Comparison of ENCODE assay signal across 10 cellular contexts in the genomic region with DNA sequence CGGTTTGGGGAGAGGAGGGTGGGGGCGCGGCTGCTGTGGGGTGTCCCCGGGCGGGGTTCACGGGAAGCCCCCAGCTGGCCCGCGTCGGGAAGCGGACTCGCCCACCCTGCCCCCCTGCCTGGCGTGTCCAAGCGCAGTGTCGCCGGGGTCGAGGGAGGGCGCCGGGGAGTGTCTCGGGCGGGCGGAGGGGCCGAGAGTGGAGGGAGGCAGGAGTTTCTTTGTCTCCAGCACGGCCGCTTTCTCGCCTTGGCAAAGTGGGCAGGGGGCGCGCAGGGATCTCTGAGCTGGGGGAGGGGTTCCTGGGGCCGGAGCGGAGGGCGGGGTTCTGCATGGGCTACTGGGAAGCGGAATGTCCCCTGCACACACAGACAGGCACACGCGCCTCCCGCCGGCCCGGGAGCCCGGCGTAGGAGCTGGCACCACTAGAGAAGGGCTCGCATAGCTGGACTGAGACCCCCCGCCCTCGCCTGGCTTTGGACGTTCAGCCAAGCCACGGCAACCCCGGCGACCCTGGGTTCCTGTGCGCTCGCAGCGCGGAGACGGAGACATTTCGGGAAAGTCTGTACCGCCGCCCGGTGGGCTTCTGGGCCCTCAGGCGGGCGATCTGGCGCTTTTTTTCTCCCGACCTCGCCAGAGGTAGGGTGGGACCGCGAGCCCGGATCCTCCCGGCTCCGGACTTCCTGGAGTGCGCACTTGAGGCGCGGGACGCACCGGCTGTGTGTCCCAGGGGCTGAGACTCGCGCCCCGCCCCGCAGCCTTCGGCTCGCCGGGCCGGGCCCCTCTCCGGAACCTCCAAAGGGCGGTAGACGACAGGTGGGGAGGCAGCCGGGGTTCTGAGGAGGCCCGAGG. TPM values are rescaled to one million over a fixed set of nuclear protein-coding genes. Genes with fewer than 3 reads are reported as not detected.
DNase-seq lines count a peak whose midpoint lies in the region; ATAC-seq and TF ChIP-seq lines count a peak whose summit lies in the region.
"Had no signal": no experiment of that assay in that cellular context is flagged by ENCODE, and none has a peak within 500 bp of the region (broad histone marks: within the 10 kb centered on the region; RNA-seq: fewer than 3 reads in every experiment).

No MANE protein-coding gene starts in this region.

- H3K9me3 Mint-ChIP-seq in glutamatergic neuron (ENCODE audit: unreplicated experiment) (peaks cover 8% of the 10 kb centered on the region), progenitor cell of endocrine pancreas (ENCODE audit: low read depth) (no peaks in the 10 kb centered on the region)

- H3K36me3 Mint-ChIP-seq in glutamatergic neuron (ENCODE audit: unreplicated experiment) = no peaks in the 10 kb centered on the region
- peaks cover 2% of the 10 kb centered on the region for H3K36me3 Mint-ChIP-seq in progenitor cell of endocrine pancreas (ENCODE audit: insufficient read depth)

- TF ChIP-seq CTCF in glutamatergic neuron (IDR thresholded peaks at IDR 0.05; ENCODE audit: partially characterized antibody, unreplicated experiment) (no peak), progenitor cell of endocrine pancreas (IDR thresholded peaks at IDR 0.05; ENCODE audit: unreplicated experiment) (no peak)

- H3K27me3 Mint-ChIP-seq in glutamatergic neuron (ENCODE audit: unreplicated experiment) (peaks cover 25% of the 10 kb centered on the region), progenitor cell of endocrine pancreas (peaks cover 27% of the 10 kb centered on the region)

- H3K4me3 Mint-ChIP-seq in glutamatergic neuron (ENCODE audit: unreplicated experiment) (peak overlapping the region; percentile 97), progenitor cell of endocrine pancreas (ENCODE audit: low read depth) (peak overlapping the region; percentile 97)

- peak; percentile 28 for DNase-seq in Daoy (ENCODE audit: low read depth)
- DNase-seq in NCI-H69 (lab: John Stamatoyannopoulos, UW) = peak; percentile 13
- DNase-seq in glutamatergic neuron = peak; percentile 83
- DNase-seq in progenitor cell of endocrine pancreas (ENCODE audit: low spot score, unreplicated experiment) = peak; percentile 69
- DNase-seq in activated gamma-delta T cell (lab: John Stamatoyannopoulos, UW) = no peak
- no peak for DNase-seq in activated CD4-positive, alpha-beta T cell treated with anti-CD3 and anti-CD28 coated beads for 1 hour
- DNase-seq: SIG-M5 had no signal

- ATAC-seq in GM21737 (IDR thresholded peaks at IDR 0.05; ENCODE audit: unreplicated experiment) (no peak), HG02938 (IDR thresholded peaks at IDR 0.05; ENCODE audit: unreplicated experiment) (no peak)

- H3K4me1 Mint-ChIP-seq in glutamatergic neuron (ENCODE audit: low read depth, unreplicated experiment) (peaks cover 11% of the 10 kb centered on the region), progenitor cell of endocrine pancreas (ENCODE audit: low read depth) (peaks cover 17% of the 10 kb centered on the region)

- H3K27ac Mint-ChIP-seq in glutamatergic neuron (ENCODE audit: unreplicated experiment) (peak overlapping the region; percentile 96), progenitor cell of endocrine pancreas (peak overlapping the region; percentile 98)

RNA-seq across cellular contexts. Expression of a gene that starts 0.9 kb away (rescaled TPM):
- 2.9 and 6.4 TPM in 2 replicates for total RNA-seq in Daoy (2014; rRNA removed; shearing (Covaris generic))
- total RNA-seq in glutamatergic neuron (ENCODE audit: unreplicated experiment) = 30.4 TPM
- 19.0 and 19.7 TPM in 2 replicates for total RNA-seq in progenitor cell of endocrine pancreas
- total RNA-seq: G401 had no signal

Comparison
In these comparisons a context has a peak if more than half of its experiments do, and no peak if none do; other contexts are left out.
1. DNase-seq: peak in Daoy (single experiment), NCI-H69 (single experiment), glutamatergic neuron (single experiment) and progenitor cell of endocrine pancreas (single experiment); none in activated gamma-delta T cell (single experiment) and activated CD4-positive, alpha-beta T cell treated with anti-CD3 and anti-CD28 coated beads for 1 hour (single experiment).